Comparison of ENCODE assay signal across 8 cellular contexts in the genomic region with DNA sequence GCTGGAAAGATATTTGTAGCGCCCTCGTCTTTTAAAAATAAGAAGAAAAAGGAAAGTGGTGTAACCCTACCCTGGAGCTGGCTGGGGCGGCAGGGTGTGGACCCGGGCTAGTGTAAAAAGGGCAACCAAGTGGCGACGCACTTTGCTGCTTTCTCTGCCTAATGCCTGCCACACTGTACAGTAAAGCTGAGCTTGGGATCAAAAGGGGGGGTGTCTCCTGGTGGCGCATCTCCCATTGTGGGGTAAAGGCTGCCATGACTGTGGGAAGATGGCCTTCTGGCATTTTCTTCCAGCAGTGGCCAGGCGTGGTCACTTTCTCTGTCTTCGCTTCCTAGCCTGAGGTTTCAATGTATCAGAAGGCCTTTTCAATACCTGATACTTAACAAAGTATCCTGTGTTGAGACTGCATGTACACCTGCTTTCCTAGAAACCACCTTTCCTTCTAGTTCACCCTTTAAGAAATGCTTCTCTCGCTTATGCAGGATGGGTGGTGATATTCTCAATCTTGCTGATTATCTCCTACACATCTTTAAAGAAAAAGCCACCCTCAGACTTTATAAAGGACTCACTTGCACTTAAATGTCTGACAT. TPM values are rescaled to one million over a fixed set of nuclear protein-coding genes. Genes with fewer than 3 reads are reported as not detected.
A peak's percentile ranks its signal among the peaks of the same experiment; 100 is the strongest.
DNase-seq lines count a peak whose midpoint lies in the region; ATAC-seq and TF ChIP-seq lines count a peak whose summit lies in the region.

No MANE protein-coding gene starts in this region.

- no peak for TF ChIP-seq CTCF in WERI-Rb-1 (IDR thresholded peaks at IDR 0.05; ENCODE audit: low read depth, low read length)
- TF ChIP-seq CTCF in nephron progenitor cell (IDR thresholded peaks at IDR 0.05) = no peak

- H3K27ac Mint-ChIP-seq in nephron progenitor cell = no peak overlapping the region

- H3K4me1 Mint-ChIP-seq in nephron progenitor cell = peaks cover 70% of the 10 kb centered on the region

- no peaks in the 10 kb centered on the region for H3K9me3 ChIP-seq in WERI-Rb-1 (ENCODE audit: severe bottlenecking)

- peaks cover 13% of the 10 kb centered on the region for H3K36me3 Mint-ChIP-seq in nephron progenitor cell (ENCODE audit: low read depth)

- intact Hi-C loops in Right ventricle myocardium inferior (cut with DNase I) (loop anchor here (1.0 kb wide), 1 partner anchor 32 kb away; no protein-coding TSS in a partner anchor), cardiac septum (cut with DNase I) (loop anchor here (1.0 kb wide), 1 partner anchor 31 kb away; no protein-coding TSS in a partner anchor)

- ATAC-seq in Right ventricle myocardium inferior (peak; percentile 46), GM21825 (IDR thresholded peaks at IDR 0.05; ENCODE audit: unreplicated experiment) (no peak)

- no peaks in the 10 kb centered on the region for H3K9me3 Mint-ChIP-seq in nephron progenitor cell

- no peak overlapping the region for H3K27ac ChIP-seq in WERI-Rb-1

- peak overlapping the region; percentile 84 for H3K4me3 ChIP-seq in WERI-Rb-1 (ENCODE audit: low read depth, low read length)

- H3K36me3 ChIP-seq in WERI-Rb-1 = no peaks in the 10 kb centered on the region

- H3K4me3 Mint-ChIP-seq in nephron progenitor cell = peak overlapping the region; percentile 95

- no peaks in the 10 kb centered on the region for H3K27me3 ChIP-seq in WERI-Rb-1 (ENCODE audit: insufficient read depth, low read depth, severe bottlenecking)

- DNase-seq in Right ventricle myocardium inferior (ENCODE audit: missing footprints) = no peak
- DNase-seq in cardiac septum (ENCODE audit: low spot score) = no peak
- peak; percentile 17 for DNase-seq in WERI-Rb-1
- peak; percentile 47 for DNase-seq in fibroblast of peridontal ligament (ENCODE audit: extremely low read depth)
- DNase-seq in nephron progenitor cell = peak; percentile 28
- DNase-seq in HPDE6-E6E7 (ENCODE audit: extremely low spot score) = no peak
- no peak for DNase-seq in LoVo (ENCODE audit: low spot score)

- peaks cover 2% of the 10 kb centered on the region for H3K27me3 Mint-ChIP-seq in nephron progenitor cell (ENCODE audit: low read depth, poor library complexity)

RNA-seq across cellular contexts. Expression of gene ARL6IP5, which starts 0.9 kb away (rescaled TPM):
- total RNA-seq in Right ventricle myocardium inferior (195 TPM), cardiac septum (167 TPM)

RNA-seq across cellular contexts. Expression of gene UBA3, which starts 5.5 kb away (rescaled TPM):
- total RNA-seq in Right ventricle myocardium inferior (89.1 TPM), cardiac septum (84.7 TPM)

RNA-seq across cellular contexts. Expression of gene TMF1, which starts 33.5 kb away (rescaled TPM):
- total RNA-seq in Right ventricle myocardium inferior (19.2 TPM), cardiac septum (22.8 TPM)

RNA-seq across cellular contexts. Expression of gene LMOD3, which starts 36.8 kb away (rescaled TPM):
- total RNA-seq in Right ventricle myocardium inferior = 149 TPM
- total RNA-seq in cardiac septum = 117 TPM

Comparison
In these comparisons a context has a peak if more than half of its experiments do, and no peak if none do; other contexts are left out.
1. DNase-seq: peak in WERI-Rb-1 (single experiment), fibroblast of peridontal ligament (single experiment) and nephron progenitor cell (single experiment); none in Right ventricle myocardium inferior (single experiment), cardiac septum (single experiment), HPDE6-E6E7 (single experiment) and LoVo (single experiment).